ENCODE assay signal across 16 cellular contexts in the genomic region with DNA sequence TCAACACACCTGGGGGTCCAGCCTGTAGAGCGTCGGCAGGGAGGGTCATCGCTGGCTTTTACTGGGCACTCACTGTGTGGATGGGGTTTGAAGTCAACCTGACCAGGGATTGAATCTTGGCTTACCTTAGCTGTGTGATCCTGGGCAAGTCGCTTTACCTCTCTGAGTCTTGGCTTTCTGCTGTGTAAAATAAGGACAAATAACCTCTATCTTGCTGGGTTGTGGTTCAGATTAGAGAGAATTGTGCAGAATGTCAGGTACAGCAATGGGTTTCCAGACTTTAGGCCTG.
A peak's percentile ranks its signal among the peaks of the same experiment; 100 is the strongest.
DNase-seq lines count a peak whose midpoint lies in the region; ATAC-seq and TF ChIP-seq lines count a peak whose summit lies in the region.
"Had no signal": no experiment of that assay in that cellular context is flagged by ENCODE, and none has a peak within 500 bp of the region (broad histone marks: within the 10 kb centered on the region; RNA-seq: fewer than 3 reads in every experiment).

No MANE protein-coding gene starts in this region.

- H3K27me3 Mint-ChIP-seq in HFFc6 (ENCODE audit: insufficient read depth) (peaks cover 5% of the 10 kb centered on the region), endodermal cell (ENCODE audit: insufficient read depth) (peaks cover 56% of the 10 kb centered on the region)

- H3K9me3 ChIP-seq in AG04450 (ENCODE audit: control insufficient read depth, insufficient read depth, low read length) (no peaks in the 10 kb centered on the region; the same call in 1 of the 2 replicates), endodermal cell (ENCODE audit: control insufficient read depth, low read length) (no peaks in the 10 kb centered on the region), sigmoid colon (no peaks in the 10 kb centered on the region), neuronal stem cell (replicated peaks in 1 of 2; ENCODE audit: control insufficient read depth in 2 of 2, insufficient read depth in 1 of 2, low read depth in 1 of 2, low read length in 2 of 2) (no peaks in the 10 kb centered on the region)

- H2AK5ac ChIP-seq in neuronal stem cell (ENCODE audit: low read depth, low read length), result no peak overlapping the region

- H3K4me1 Mint-ChIP-seq in HFFc6 (ENCODE audit: low read depth), result peaks cover 55% of the 10 kb centered on the region
- H3K4me1 Mint-ChIP-seq in endodermal cell, result peaks cover 35% of the 10 kb centered on the region

- H3K36me3 Mint-ChIP-seq in HFFc6 (ENCODE audit: low read depth) (no peaks in the 10 kb centered on the region), endodermal cell (ENCODE audit: low read depth) (no peaks in the 10 kb centered on the region)
- H3K36me3 Mint-ChIP-seq: CD4-positive, alpha-beta memory T cell had no signal

- H2AFZ ChIP-seq in neuronal stem cell (ENCODE audit: low read length), result no peak overlapping the region

- no peaks in the 10 kb centered on the region for H3K79me1 ChIP-seq in neuronal stem cell (ENCODE audit: low read depth, low read length)

- H3K9ac ChIP-seq in endodermal cell (ENCODE audit: extremely low read depth, low read length, poor library complexity, severe bottlenecking) (no peak overlapping the region), neuronal stem cell (ENCODE audit: low read depth, low read length, poor library complexity) (no peak overlapping the region)

- H4K8ac ChIP-seq in neuronal stem cell (ENCODE audit: low read depth, low read length), result no peak overlapping the region

- H3K4me3 Mint-ChIP-seq in HFFc6 (no peak overlapping the region), endodermal cell (no peak overlapping the region)
- H3K4me3 Mint-ChIP-seq: CD4-positive, alpha-beta memory T cell had no signal

- no peak overlapping the region for H3K4me3 ChIP-seq in AG04450 (ENCODE audit: low read depth, low read length)
- H3K4me3 ChIP-seq in endodermal cell (ENCODE audit: low read length), result no peak overlapping the region
- no peak overlapping the region for H3K4me3 ChIP-seq in sigmoid colon
- H3K4me3 ChIP-seq in neuronal stem cell (ENCODE audit: low read length in 2 of 2), result no peak overlapping the region

- WGBS in endodermal cell (ENCODE audit: insufficient coverage in 1 of 2, insufficient read length in 1 of 2), 2 experiments, result 71 to 75% methylated on average over 3 to 4 of the region's 4 CpGs
- WGBS in sigmoid colon, 2 donors, result 82 to 93% methylated on average over 4 of the region's 4 CpGs
- WGBS in neuronal stem cell (ENCODE audit: extremely low coverage in 2 of 2, insufficient read length in 2 of 2, insufficient replicate concordance in 1 of 2), 2 donors, result no CpG with 5 or more reads among the region's 4 CpGs

- H2BK15ac ChIP-seq in neuronal stem cell (ENCODE audit: low read length), result no peak overlapping the region

- no peak for ATAC-seq in HG02759 (IDR thresholded peaks at IDR 0.05; ENCODE audit: unreplicated experiment)

- H3K36me3 ChIP-seq in endodermal cell (ENCODE audit: control insufficient read depth, insufficient read depth, low read length) (no peaks in the 10 kb centered on the region), sigmoid colon (no peaks in the 10 kb centered on the region), neuronal stem cell (replicated peaks in 1 of 2; ENCODE audit: control insufficient read depth in 2 of 2, insufficient read depth in 2 of 2, low read length in 2 of 2) (no peaks in the 10 kb centered on the region)

- H3K4me1 ChIP-seq in endodermal cell (ENCODE audit: control insufficient read depth, insufficient read depth, low read length) (peaks cover 7% of the 10 kb centered on the region), sigmoid colon (peaks cover 0 to 21% (median 18%) of the 10 kb centered on the region in 4 donors), neuronal stem cell (ENCODE audit: control insufficient read depth in 2 of 2, insufficient read depth in 1 of 2, low read depth in 1 of 2, low read length in 2 of 2) (peaks cover 4 to 5% of the 10 kb centered on the region in 2 donors)

- H3K27ac Mint-ChIP-seq in HFFc6, result peak overlapping the region; percentile 81
- H3K27ac Mint-ChIP-seq in endodermal cell, result peak overlapping the region; percentile 12
- H3K27ac Mint-ChIP-seq: CD4-positive, alpha-beta memory T cell had no signal

- no peak overlapping the region for H2BK12ac ChIP-seq in neuronal stem cell (ENCODE audit: low read length)

- no peak overlapping the region for H3K23ac ChIP-seq in neuronal stem cell (ENCODE audit: low read depth, low read length, poor library complexity)

- H3K18ac ChIP-seq in neuronal stem cell (ENCODE audit: low read length), result no peak overlapping the region

- H3K27me3 ChIP-seq in AG04450 (ENCODE audit: control insufficient read depth, insufficient read depth, low read length) (no peaks in the 10 kb centered on the region), endodermal cell (ENCODE audit: control insufficient read depth, insufficient read depth, low read length, poor library complexity, severe bottlenecking) (peaks cover 9% of the 10 kb centered on the region), sigmoid colon (no peaks in the 10 kb centered on the region), neuronal stem cell (ENCODE audit: control insufficient read depth in 3 of 3, insufficient read depth in 3 of 3, low read depth in 1 of 3, low read length in 3 of 3) (peaks cover 0 to 24% (median 7%) of the 10 kb centered on the region in 3 experiments)

- no peak overlapping the region for H2BK120ac ChIP-seq in neuronal stem cell (ENCODE audit: low read depth, low read length)

- TF ChIP-seq EP300 in sigmoid colon (IDR thresholded peaks at IDR 0.05), result no peak

- CTCF ChIA-PET in AG04450 (lab: Charles Lee), result interaction anchor here (1.2 to 5.8 kb wide), 11 partner anchors 22 to 273 kb away, joined by 3 to 64 read pairs (median 7); no protein-coding TSS in a partner anchor

- H3K9me3 Mint-ChIP-seq in HFFc6, result no peaks in the 10 kb centered on the region
- H3K9me3 Mint-ChIP-seq in endodermal cell, result no peaks in the 10 kb centered on the region
- H3K9me3 Mint-ChIP-seq: CD4-positive, alpha-beta memory T cell had no signal

- no peak overlapping the region for H3K14ac ChIP-seq in neuronal stem cell (ENCODE audit: low read length)

- H3K27ac ChIP-seq in AG04450 (ENCODE audit: low read depth, low read length) (peak overlapping the region; percentile 47), endodermal cell (ENCODE audit: low read depth, low read length) (no peak overlapping the region), sigmoid colon (no peak overlapping the region), neuronal stem cell (replicated peaks; ENCODE audit: low read length) (no peak overlapping the region)
- H3K27ac ChIP-seq: C4-2B had no signal

- H2BK5ac ChIP-seq in neuronal stem cell (ENCODE audit: low read length), result no peak overlapping the region

- H3K4ac ChIP-seq in neuronal stem cell (ENCODE audit: low read length), result no peak overlapping the region

- no peak for TF ChIP-seq POLR2A in sigmoid colon (IDR thresholded peaks at IDR 0.05)

- no peak for DNase-seq in AG04450 (ENCODE audit: low read depth, low spot score)
- DNase-seq in HFFc6, result no peak
- no peak for DNase-seq in endodermal cell
- peak; percentile 41 for DNase-seq in sigmoid colon
- no peak for DNase-seq in OCI-M1 (lab: John Stamatoyannopoulos, UW)
- DNase-seq in neuronal stem cell (ENCODE audit: low spot score), result no peak
- DNase-seq: 8988T; CD4-positive, alpha-beta memory T cell; COR-L47; DMS153; DMS79 treated with DMSO at 0.1 percent for 48 hours; GDM1; HCEC 1CT; KG1 had no signal

- POLR2A ChIA-PET in AG04450 (lab: Yijun Ruan, JAX), result no interaction called here

- intact Hi-C loops in sigmoid colon (cut with DNase I), result no loop called here

- no peak overlapping the region for H4K91ac ChIP-seq in neuronal stem cell (ENCODE audit: low read depth, low read length, poor library complexity)

- no peak overlapping the region for H3K4me2 ChIP-seq in neuronal stem cell (ENCODE audit: insufficient read depth, low read length, poor library complexity, severe bottlenecking)

- no peak for TF ChIP-seq CTCF in AG04450 (IDR thresholded peaks at IDR 0.05; ENCODE audit: low read depth, low read length)
- TF ChIP-seq CTCF in HFFc6 (IDR thresholded peaks at IDR 0.05), result no peak
- TF ChIP-seq CTCF in endodermal cell (conservative IDR thresholded peaks at IDR 0.05), result no peak
- TF ChIP-seq CTCF in sigmoid colon (IDR thresholded peaks at IDR 0.05), result no peak
